Comparison of ENCODE assay signal across 2 cellular contexts in genomic region chr2:201038361-201038760, GRCh38. TPM values are rescaled to one million over a fixed set of nuclear protein-coding genes. Genes with fewer than 3 reads are reported as not detected.
DNase-seq lines count a peak whose midpoint lies in the region; ATAC-seq, FAIRE-seq and TF ChIP-seq lines count a peak whose summit lies in the region.
"Not testable (repeated sequence)": the region's sequence is repeated elsewhere in the genome, so short reads cannot be mapped to it uniquely, and the experiment has no call there.

No MANE protein-coding gene starts in this region.

- DNase-seq in K562 (ENCODE audit: extremely low read depth in 1 of 4, low spot score in 3 of 4), result not testable (repeated sequence)

- not testable (repeated sequence) for H3K9me3 ChIP-seq in HEK293 (ENCODE audit: control insufficient read depth, insufficient read depth, low read depth, low read length); K562 (replicated peaks; ENCODE audit: control insufficient read depth, insufficient read depth, low read depth, low read length)

- H3K27me3 ChIP-seq in K562 (ENCODE audit: control insufficient read depth in 2 of 2, insufficient read depth in 2 of 2, low read length in 2 of 2), result not testable (repeated sequence)

- TF ChIP-seq EP300 in K562 (IDR thresholded peaks at IDR 0.05; ENCODE audit: low read length), result not testable (repeated sequence)

- BruUV-seq in K562 (replicated peaks; lab: Mats Ljungman, UMichigan), result not testable (repeated sequence)

- not testable (repeated sequence) for H3K4me1 ChIP-seq in HEK293 (ENCODE audit: control insufficient read depth, insufficient read depth, low read length); K562 (replicated peaks in 1 of 2; ENCODE audit: control insufficient read depth in 2 of 2, insufficient read depth in 2 of 2, low read length in 2 of 2)

- CTCF ChIA-PET in HEK293 (lab: Yijun Ruan, JAX); K562 (lab: Yijun Ruan, JAX; ENCODE audit: low intra/inter-chr PET ratio): not testable (repeated sequence)

- not testable (repeated sequence) for TF ChIP-seq CTCF in HEK293 (tag by site-specific recombination; IDR thresholded peaks at IDR 0.05); K562 (IDR thresholded peaks at IDR 0.05 in 2 of 3, conservative IDR thresholded peaks at IDR 0.05 in 1 of 3; ENCODE audit: insufficient read depth in 2 of 3, low read depth in 1 of 3, low read length in 3 of 3)

- WGBS in K562 (ENCODE audit: insufficient coverage, low coverage, missing lambda C conversion rate), result no CpG with 5 or more reads among the region's 4 CpGs

- intact Hi-C loops in K562 (cut with micrococcal nuclease), result not testable (repeated sequence)

- TF ChIP-seq POLR2A in K562 (conservative IDR thresholded peaks at IDR 0.05), result not testable (repeated sequence)

- ATAC-seq in K562, result not testable (repeated sequence)

- not testable (repeated sequence) for H3K9me1 ChIP-seq in K562 (ENCODE audit: control insufficient read depth, insufficient read depth, low read length)

- H3K36me3 ChIP-seq in HEK293 (ENCODE audit: control insufficient read depth in 2 of 2, insufficient read depth in 1 of 2, low read length in 2 of 2), result not testable (repeated sequence)
- H3K36me3 ChIP-seq in K562 (ENCODE audit: control insufficient read depth, insufficient read depth, low read length), result peaks cover 17% of the 10 kb centered on the region; the same call in 1 of the 3 replicates

- TF ChIP-seq RAD21 in K562 (CRISPR knock-in tag; conservative IDR thresholded peaks at IDR 0.05 in 1 of 2, IDR thresholded peaks at IDR 0.05 in 1 of 2), result not testable (repeated sequence)

- H3K27ac ChIP-seq in HEK293 (ENCODE audit: extremely low read depth, low read depth, low read length); K562 (ENCODE audit: extremely low read depth, low read depth, low read length): not testable (repeated sequence)

- H2AFZ ChIP-seq in K562 (ENCODE audit: low read depth, low read length), result not testable (repeated sequence)

- in situ Hi-C loops in K562 (cut with MboI), result not testable (repeated sequence)

- not testable (repeated sequence) for FAIRE-seq in K562 (lab: Jason Lieb, UNC)

- POLR2A ChIA-PET in HEK293 (lab: Yijun Ruan, JAX), result not testable (repeated sequence)
- POLR2A ChIA-PET in K562 (lab: Yijun Ruan, JAX), result interaction anchor here (0.5 kb wide), 2 partner anchors 15 to 20 kb away, joined by 3 to 4 read pairs; no protein-coding TSS in a partner anchor

- not testable (repeated sequence) for H3K4me2 ChIP-seq in K562 (ENCODE audit: insufficient read depth, low read length)

- H4K20me1 ChIP-seq in K562 (replicated peaks; ENCODE audit: control insufficient read depth, insufficient read depth, low read length), result not testable (repeated sequence)

- H3K4me3 ChIP-seq in HEK293 (ENCODE audit: low read depth, low read length); K562: not testable (repeated sequence)

- H3K9ac ChIP-seq in K562 (ENCODE audit: insufficient read depth in 1 of 2, low read depth in 2 of 2, low read length in 2 of 2), result not testable (repeated sequence)

- H3K79me2 ChIP-seq in K562 (ENCODE audit: control insufficient read depth, insufficient read depth, low read length), result peaks cover 22% of the 10 kb centered on the region

TF ChIP-seq in HEK293, 187 proteins besides CTCF, POLR2A, EP300 and RAD21:
- peak; percentile 84 for TF ChIP-seq ZNF146 (tag by site-specific recombination; IDR thresholded peaks at IDR 0.05)

TF ChIP-seq in K562, 482 proteins besides CTCF, POLR2A, EP300 and RAD21:
- peak; percentile 65 for TF ChIP-seq ZNF146 (CRISPR knock-in tag; IDR thresholded peaks at IDR 0.05; ENCODE audit: unreplicated experiment)
TF ChIP-seq in K562: peak in this region for 1; not testable (repeated sequence) for 481.

RNA-seq across cellular contexts. Expression of gene HYCC2, which starts 33.1 kb away (rescaled TPM):
- 36.2 and 109 TPM in 2 replicates for total RNA-seq in K562 (2011; cell fraction: chromatin; rRNA removed; ENCODE audit: low replicate concordance)
- 18.8 and 22.1 TPM in 2 replicates for total RNA-seq in K562 (2011; cell fraction: nucleolus; rRNA removed)
- 55.3 and 96.3 TPM in 2 replicates for total RNA-seq in K562 (2011; cell fraction: nucleoplasm; rRNA removed)
- total RNA-seq in K562 (2014; rRNA removed), result 5.4 TPM in 2 replicates
- total RNA-seq in K562 (2014; rRNA removed; fragmentation: Illumina TruSeq; extraction: Trizol), result 15.6 and 16.9 TPM in 2 replicates
- total RNA-seq in K562 (2015; rRNA removed; fragmentation: Illumina TruSeq; extraction: Trizol), result 11.1 and 12.8 TPM in 2 replicates
- total RNA-seq in K562 (2021), result 18.9 and 20.0 TPM in 2 replicates
- 12.2 and 14.9 TPM in 2 replicates for polyA plus RNA-seq in K562 (2011; rRNA removed)
- polyA plus RNA-seq in K562 (2011; cell fraction: cytosol; rRNA removed), result 2.4 and 4.6 TPM in 2 replicates
- 12.1 and 15.4 TPM in 2 replicates for polyA plus RNA-seq in K562 (2011; cell fraction: nucleus; rRNA removed)
- polyA plus RNA-seq in K562 (2012), result 3.8 TPM in 2 replicates
- 6.3 and 8.5 TPM in 2 replicates for polyA plus RNA-seq in K562 (2014; fragmentation: Illumina TruSeq; extraction: Trizol)
- 1 to 10 TPM; 7.5 to 9.8 TPM for polyA plus RNA-seq in K562 (2014; fragmentation: Nextera tagmentation; extraction: Ambion mirVana)
- polyA plus RNA-seq in K562 (2014; rRNA removed), result 5.2 and 5.5 TPM in 2 replicates
- polyA minus RNA-seq in K562 (2011; rRNA and poly(A)+ RNA removed), result 33.9 and 39.3 TPM in 2 replicates
- polyA minus RNA-seq in K562 (2011; cell fraction: cytosol; rRNA and poly(A)+ RNA removed), result 8.9 and 12.0 TPM in 2 replicates
- polyA minus RNA-seq in K562 (2011; cell fraction: nucleus; rRNA and poly(A)+ RNA removed), result 23.7 and 39.7 TPM in 2 replicates

RNA-seq across cellular contexts. Expression of gene NDUFB3, which starts 33.4 kb away (rescaled TPM):
- total RNA-seq in K562 (2011; cell fraction: chromatin; rRNA removed; ENCODE audit: low replicate concordance), result 4.1 and 9.5 TPM in 2 replicates
- 6.4 and 7.8 TPM in 2 replicates for total RNA-seq in K562 (2011; cell fraction: nucleolus; rRNA removed)
- 11.7 and 11.8 TPM in 2 replicates for total RNA-seq in K562 (2011; cell fraction: nucleoplasm; rRNA removed)
- 116 and 156 TPM in 2 replicates for total RNA-seq in K562 (2014; rRNA removed)
- total RNA-seq in K562 (2014; rRNA removed; fragmentation: Illumina TruSeq; extraction: Trizol), result 202 and 209 TPM in 2 replicates
- total RNA-seq in K562 (2015; rRNA removed; fragmentation: Illumina TruSeq; extraction: Trizol), result 138 and 152 TPM in 2 replicates
- total RNA-seq in K562 (2021), result 127 and 142 TPM in 2 replicates
- 121 and 152 TPM in 2 replicates for polyA plus RNA-seq in K562 (2011; rRNA removed)
- polyA plus RNA-seq in K562 (2011; cell fraction: cytosol; rRNA removed), result 21.4 and 72.0 TPM in 2 replicates
- polyA plus RNA-seq in K562 (2011; cell fraction: nucleus; rRNA removed), result 13.2 and 33.7 TPM in 2 replicates
- polyA plus RNA-seq in K562 (2012), result 97.7 and 221 TPM in 2 replicates
- 126 and 130 TPM in 2 replicates for polyA plus RNA-seq in K562 (2014; fragmentation: Illumina TruSeq; extraction: Trizol)
- polyA plus RNA-seq in K562 (2014; fragmentation: Nextera tagmentation; extraction: Ambion mirVana), result 100 to 1,000 TPM; 679 to 786 TPM
- polyA plus RNA-seq in K562 (2014; rRNA removed), result 230 and 235 TPM in 2 replicates
- polyA minus RNA-seq in K562 (2011; rRNA and poly(A)+ RNA removed), result 53.1 and 53.6 TPM in 2 replicates
- polyA minus RNA-seq in K562 (2011; cell fraction: cytosol; rRNA and poly(A)+ RNA removed), result 14.2 and 17.0 TPM in 2 replicates
- 4.7 and 12.2 TPM in 2 replicates for polyA minus RNA-seq in K562 (2011; cell fraction: nucleus; rRNA and poly(A)+ RNA removed)
